1 cellular context compared by ENCODE assay signal in the genomic region with DNA sequence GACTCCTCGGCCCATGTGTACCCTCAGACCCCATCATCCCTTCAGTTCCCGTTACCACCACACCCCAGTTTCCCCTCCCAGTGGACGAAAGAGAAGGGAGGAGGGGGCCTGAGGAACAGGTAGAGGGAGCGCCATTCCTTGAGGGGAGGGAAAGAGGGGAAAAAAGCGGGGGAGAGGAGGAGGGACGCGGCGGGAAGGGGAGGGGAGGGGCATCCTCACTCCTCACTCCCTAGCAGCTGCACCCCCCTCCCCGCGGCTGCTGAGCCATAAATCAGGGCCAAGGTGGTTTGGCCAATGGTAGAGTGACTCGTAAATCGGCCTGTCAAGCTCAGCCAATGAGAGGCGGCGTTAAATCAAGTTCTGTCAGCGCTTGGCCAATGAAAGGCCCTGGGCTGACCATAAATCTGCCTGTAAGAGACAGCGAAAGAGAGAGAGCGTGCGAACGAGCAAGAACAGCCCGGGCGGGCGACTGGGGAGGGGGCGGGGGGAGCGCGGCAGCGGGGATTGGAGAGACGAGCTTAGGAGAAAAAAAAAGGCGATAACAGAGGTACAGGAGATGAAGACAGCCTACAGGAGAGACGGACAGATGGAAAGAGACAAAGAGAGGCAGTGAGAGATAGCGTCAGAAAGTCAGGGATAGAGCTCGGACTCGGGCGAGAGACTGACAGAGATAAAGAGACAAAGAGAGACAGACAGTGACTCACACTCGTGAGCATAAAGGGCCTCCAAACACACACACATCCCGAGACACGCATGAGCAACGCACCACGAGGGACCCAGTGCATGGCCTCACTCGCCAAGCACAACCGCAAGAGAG.
A peak's percentile ranks its signal among the peaks of the same experiment; 100 is the strongest.
TF ChIP-seq lines count a peak whose summit lies in the region.

No MANE protein-coding gene starts in this region.

TF ChIP-seq in GM12878, 131 proteins besides CTCF, POLR2A, EP300 and RAD21 (continues in another document):
- peak; percentile 72; the same call in 1 of the 2 replicates for TF ChIP-seq ATF7 (IDR thresholded peaks at IDR 0.05; ENCODE audit: low read depth)
- TF ChIP-seq SIN3A (IDR thresholded peaks at IDR 0.05; ENCODE audit: low read depth, low read length) = peak; percentile 59
- TF ChIP-seq PAX5 (IDR thresholded peaks at IDR 0.05; ENCODE audit: borderline replicate concordance, low read depth, low read length) = peak; percentile 49; the same call in 1 of the 2 replicates
- TF ChIP-seq TBL1XR1 (IDR thresholded peaks at IDR 0.05; ENCODE audit: low read depth, low read length) = no peak
- TF ChIP-seq, protein P1, sequence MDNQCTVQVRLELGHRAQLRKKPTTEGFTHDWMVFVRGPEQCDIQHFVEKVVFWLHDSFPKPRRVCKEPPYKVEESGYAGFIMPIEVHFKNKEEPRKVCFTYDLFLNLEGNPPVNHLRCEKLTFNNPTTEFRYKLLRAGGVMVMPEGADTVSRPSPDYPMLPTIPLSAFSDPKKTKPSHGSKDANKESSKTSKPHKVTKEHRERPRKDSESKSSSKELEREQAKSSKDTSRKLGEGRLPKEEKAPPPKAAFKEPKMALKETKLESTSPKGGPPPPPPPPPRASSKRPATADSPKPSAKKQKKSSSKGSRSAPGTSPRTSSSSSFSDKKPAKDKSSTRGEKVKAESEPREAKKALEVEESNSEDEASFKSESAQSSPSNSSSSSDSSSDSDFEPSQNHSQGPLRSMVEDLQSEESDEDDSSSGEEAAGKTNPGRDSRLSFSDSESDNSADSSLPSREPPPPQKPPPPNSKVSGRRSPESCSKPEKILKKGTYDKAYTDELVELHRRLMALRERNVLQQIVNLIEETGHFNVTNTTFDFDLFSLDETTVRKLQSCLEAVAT (IDR thresholded peaks at IDR 0.05) = peak; percentile 68; the same call in 1 of the 2 replicates
- no peak for TF ChIP-seq ZNF622 (IDR thresholded peaks at IDR 0.05)
- peak; percentile 80 for TF ChIP-seq CREM (IDR thresholded peaks at IDR 0.05; ENCODE audit: low read depth)
- peak; percentile 78 for TF ChIP-seq DPF2 (IDR thresholded peaks at IDR 0.05)
- peak; percentile 95 for TF ChIP-seq PBX3 (IDR thresholded peaks at IDR 0.05; ENCODE audit: insufficient replicate concordance, low read depth, low read length)
- TF ChIP-seq ASH2L (IDR thresholded peaks at IDR 0.05; ENCODE audit: borderline replicate concordance, low read depth) = no peak
- TF ChIP-seq, protein P2, sequence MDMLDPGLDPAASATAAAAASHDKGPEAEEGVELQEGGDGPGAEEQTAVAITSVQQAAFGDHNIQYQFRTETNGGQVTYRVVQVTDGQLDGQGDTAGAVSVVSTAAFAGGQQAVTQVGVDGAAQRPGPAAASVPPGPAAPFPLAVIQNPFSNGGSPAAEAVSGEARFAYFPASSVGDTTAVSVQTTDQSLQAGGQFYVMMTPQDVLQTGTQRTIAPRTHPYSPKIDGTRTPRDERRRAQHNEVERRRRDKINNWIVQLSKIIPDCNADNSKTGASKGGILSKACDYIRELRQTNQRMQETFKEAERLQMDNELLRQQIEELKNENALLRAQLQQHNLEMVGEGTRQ (IDR thresholded peaks at IDR 0.05; ENCODE audit: borderline replicate concordance, low read depth, low read length) = no peak
- no peak for TF ChIP-seq ZNF24 (IDR thresholded peaks at IDR 0.05)
- TF ChIP-seq, protein P3, sequence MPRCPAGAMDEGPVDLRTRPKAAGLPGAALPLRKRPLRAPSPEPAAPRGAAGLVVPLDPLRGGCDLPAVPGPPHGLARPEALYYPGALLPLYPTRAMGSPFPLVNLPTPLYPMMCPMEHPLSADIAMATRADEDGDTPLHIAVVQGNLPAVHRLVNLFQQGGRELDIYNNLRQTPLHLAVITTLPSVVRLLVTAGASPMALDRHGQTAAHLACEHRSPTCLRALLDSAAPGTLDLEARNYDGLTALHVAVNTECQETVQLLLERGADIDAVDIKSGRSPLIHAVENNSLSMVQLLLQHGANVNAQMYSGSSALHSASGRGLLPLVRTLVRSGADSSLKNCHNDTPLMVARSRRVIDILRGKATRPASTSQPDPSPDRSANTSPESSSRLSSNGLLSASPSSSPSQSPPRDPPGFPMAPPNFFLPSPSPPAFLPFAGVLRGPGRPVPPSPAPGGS (IDR thresholded peaks at IDR 0.05; ENCODE audit: borderline replicate concordance, insufficient read depth, low read depth, low read length, poor library complexity, severe bottlenecking) = no peak
- TF ChIP-seq STAT3 (IDR thresholded peaks at IDR 0.05; ENCODE audit: low read depth, low read length) = no peak
- no peak for TF ChIP-seq ZNF207 (IDR thresholded peaks at IDR 0.05; ENCODE audit: borderline replicate concordance)
- TF ChIP-seq SMAD1 (IDR thresholded peaks at IDR 0.05; ENCODE audit: low read depth, partially characterized antibody) = peak; percentile 67
- TF ChIP-seq ZNF274 (IDR thresholded peaks at IDR 0.05; ENCODE audit: insufficient read depth, insufficient read length) = no peak
- TF ChIP-seq CREB1 (IDR thresholded peaks at IDR 0.05; ENCODE audit: low read depth) = peak; percentile 82
- no peak for TF ChIP-seq CHD4 (IDR thresholded peaks at IDR 0.05)
- TF ChIP-seq POU2F2 (IDR thresholded peaks at IDR 0.05; ENCODE audit: borderline replicate concordance, low read depth, low read length) = peak; percentile 72; the same call in 1 of the 3 replicates
- no peak for TF ChIP-seq USF1 (IDR thresholded peaks at IDR 0.05; ENCODE audit: borderline replicate concordance, extremely low read length, insufficient read depth, low read depth, low read length)
- TF ChIP-seq MAX (IDR thresholded peaks at IDR 0.05; ENCODE audit: low read depth, low read length) = peak; percentile 47; the same call in 1 of the 2 replicates
- 0 out of 2 replicates have a peak, but pooled peaks have one; percentile 50 for TF ChIP-seq TARDBP (IDR thresholded peaks at IDR 0.05; ENCODE audit: borderline replicate concordance)
- TF ChIP-seq SREBF2 (IDR thresholded peaks at IDR 0.05; ENCODE audit: low read length) = peak; percentile 81
- TF ChIP-seq MYC (IDR thresholded peaks at IDR 0.05; ENCODE audit: insufficient read depth, insufficient read length, insufficient replicate concordance, low read length, severe bottlenecking) = no peak
- TF ChIP-seq SMAD5 (IDR thresholded peaks at IDR 0.05; ENCODE audit: low read depth) = 0 out of 2 replicates have a peak, but pooled peaks have one; percentile 27
- TF ChIP-seq PRDM15 (CRISPR knock-in tag; IDR thresholded peaks at IDR 0.05) = no peak
- TF ChIP-seq SPI1 (IDR thresholded peaks at IDR 0.05; ENCODE audit: borderline replicate concordance, insufficient read depth, low read depth, low read length) = no peak
- peak; percentile 68; the same call in 1 of the 2 replicates for TF ChIP-seq PML (IDR thresholded peaks at IDR 0.05; ENCODE audit: low read length)
- TF ChIP-seq MEF2B (IDR thresholded peaks at IDR 0.05; ENCODE audit: partially characterized antibody, poor library complexity, severe bottlenecking) = no peak
- TF ChIP-seq CBFB (IDR thresholded peaks at IDR 0.05; ENCODE audit: low read depth) = no peak; the same call in 1 of the 2 replicates
- TF ChIP-seq RELA (IDR thresholded peaks at IDR 0.05; ENCODE audit: borderline replicate concordance, partially characterized antibody) = no peak
- no peak for TF ChIP-seq RAD51 (IDR thresholded peaks at IDR 0.05)
- no peak for TF ChIP-seq SRF (IDR thresholded peaks at IDR 0.05; ENCODE audit: low read depth in 2 of 2, low read length in 2 of 2)
- no peak for TF ChIP-seq BMI1 (IDR thresholded peaks at IDR 0.05; ENCODE audit: borderline replicate concordance)
- no peak for TF ChIP-seq SMARCA5 (IDR thresholded peaks at IDR 0.05)
- no peak for TF ChIP-seq SIX5 (IDR thresholded peaks at IDR 0.05; ENCODE audit: low read depth, low read length, severe bottlenecking)
- TF ChIP-seq CBX5 (IDR thresholded peaks at IDR 0.05; ENCODE audit: low read depth) = no peak
- no peak for TF ChIP-seq KDM1A (IDR thresholded peaks at IDR 0.05; ENCODE audit: borderline replicate concordance)
- TF ChIP-seq TCF3 (IDR thresholded peaks at IDR 0.05; ENCODE audit: borderline replicate concordance, insufficient read depth, low read depth, low read length) = no peak
- TF ChIP-seq ETV6 (conservative IDR thresholded peaks at IDR 0.05 in 1 of 2, IDR thresholded peaks at IDR 0.05 in 1 of 2; ENCODE audit: borderline replicate concordance in 1 of 2, low read depth in 1 of 2) = no peak
- TF ChIP-seq SP1 (IDR thresholded peaks at IDR 0.05; ENCODE audit: low read depth, low read length) = peak; percentile 97
- TF ChIP-seq E2F8 (IDR thresholded peaks at IDR 0.05; ENCODE audit: low read depth, partially characterized antibody) = no peak
- TF ChIP-seq, protein P4, sequence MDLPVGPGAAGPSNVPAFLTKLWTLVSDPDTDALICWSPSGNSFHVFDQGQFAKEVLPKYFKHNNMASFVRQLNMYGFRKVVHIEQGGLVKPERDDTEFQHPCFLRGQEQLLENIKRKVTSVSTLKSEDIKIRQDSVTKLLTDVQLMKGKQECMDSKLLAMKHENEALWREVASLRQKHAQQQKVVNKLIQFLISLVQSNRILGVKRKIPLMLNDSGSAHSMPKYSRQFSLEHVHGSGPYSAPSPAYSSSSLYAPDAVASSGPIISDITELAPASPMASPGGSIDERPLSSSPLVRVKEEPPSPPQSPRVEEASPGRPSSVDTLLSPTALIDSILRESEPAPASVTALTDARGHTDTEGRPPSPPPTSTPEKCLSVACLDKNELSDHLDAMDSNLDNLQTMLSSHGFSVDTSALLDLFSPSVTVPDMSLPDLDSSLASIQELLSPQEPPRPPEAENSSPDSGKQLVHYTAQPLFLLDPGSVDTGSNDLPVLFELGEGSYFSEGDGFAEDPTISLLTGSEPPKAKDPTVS (IDR thresholded peaks at IDR 0.05; ENCODE audit: low read depth, low read length) = no peak
- no peak for TF ChIP-seq JUND (IDR thresholded peaks at IDR 0.05; ENCODE audit: low read depth, low read length)
